22 cellular contexts compared by ENCODE assay signal in the genomic region with DNA sequence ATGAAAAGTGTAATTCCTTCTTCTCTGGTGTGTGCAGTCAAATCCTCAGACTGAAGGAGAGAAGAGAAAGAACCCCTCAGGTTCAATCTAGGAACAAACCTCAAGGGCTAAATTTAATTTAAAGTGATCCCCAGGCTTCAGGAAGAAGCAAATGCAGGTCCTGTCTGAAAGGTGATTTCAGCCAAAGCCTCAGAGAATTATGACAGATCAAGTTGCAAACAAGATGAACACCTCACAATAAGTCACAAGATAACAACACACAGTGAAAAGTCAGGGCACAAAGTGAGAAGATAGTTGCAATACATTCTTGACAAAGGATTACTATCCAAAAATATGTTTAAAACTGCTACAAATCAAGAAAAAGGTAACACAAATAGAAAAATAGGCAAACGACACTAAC. TPM values are rescaled to one million over a fixed set of nuclear protein-coding genes. Genes with fewer than 3 reads are reported as not detected.
A peak's percentile ranks its signal among the peaks of the same experiment; 100 is the strongest.
DNase-seq lines count a peak whose midpoint lies in the region; ATAC-seq and TF ChIP-seq lines count a peak whose summit lies in the region.
"Had no signal": no experiment of that assay in that cellular context is flagged by ENCODE, and none has a peak within 500 bp of the region (broad histone marks: within the 10 kb centered on the region; RNA-seq: fewer than 3 reads in every experiment).

No MANE protein-coding gene starts in this region.

- intact Hi-C loops in left ventricle myocardium inferior (cut with micrococcal nuclease) (no loop called here), cardiac septum (cut with DNase I) (no loop called here), ovary (cut with DNase I) (no loop called here), testis (cut with DNase I; ENCODE audit: low total_unique reads) (no loop called here)

- TF ChIP-seq POLR2A in ovary (IDR thresholded peaks at IDR 0.05), result no peak
- TF ChIP-seq POLR2A in testis (IDR thresholded peaks at IDR 0.05), result no peak

- peak overlapping the region; percentile 84 for H3K27ac ChIP-seq in left ventricle myocardium inferior (replicated peaks)
- H3K27ac ChIP-seq in ovary, result peak overlapping the region; percentile 9 to 61
- H3K27ac ChIP-seq in testis, result peak overlapping the region; percentile 35 to 69
- H3K27ac ChIP-seq: RWPE1 had no signal

- TF ChIP-seq EP300 in ovary (IDR thresholded peaks at IDR 0.05), result no peak

- H3K27me3 ChIP-seq in left ventricle myocardium inferior (ENCODE audit: low read depth), result no peaks in the 10 kb centered on the region
- no peaks in the 10 kb centered on the region for H3K27me3 ChIP-seq in ovary
- H3K27me3 ChIP-seq in testis, result no peaks in the 10 kb centered on the region

- ATAC-seq in HG02973 (IDR thresholded peaks at IDR 0.05; ENCODE audit: unreplicated experiment), result no peak

- peaks cover 20% of the 10 kb centered on the region for H3K36me3 ChIP-seq in left ventricle myocardium inferior
- H3K36me3 ChIP-seq in ovary, result no peaks in the 10 kb centered on the region
- H3K36me3 ChIP-seq in testis (ENCODE audit: low read depth, missing control alignments), result no peaks in the 10 kb centered on the region

- 71 to 74% (median 74%) methylated on average over 1 of the region's 1 CpG for WGBS in ovary, 3 donors
- WGBS in testis, 2 donors, result 45 to 59% methylated on average over 1 of the region's 1 CpG

- DNase-seq in left ventricle myocardium inferior, result no peak
- no peak for DNase-seq in cardiac septum (ENCODE audit: low spot score)
- DNase-seq in ovary, result no peak
- no peak for DNase-seq in testis
- no peak for DNase-seq in GF-D8 (lab: John Stamatoyannopoulos, UW)
- DNase-seq in NCI-H2081 treated with DMSO at 0.1 percent for 48 hours (lab: John Stamatoyannopoulos, UW), result no peak
- DNase-seq: Calu3, DMS79 treated with DMSO at 0.1 percent for 48 hours, H7, NCI-H1048, NCI-H1417 treated with DMSO at 0.1 percent for 48 hours, NCI-H1694 treated with DMSO at 0.1 percent for 48 hours, NCI-H2081, NCI-H2171, NCI-H226, NCI-H510A, NCI-H69, SHP77 treated with DMSO at 0.1 percent for 48 hours had no signal

- peaks cover 35% of the 10 kb centered on the region for H3K4me1 ChIP-seq in left ventricle myocardium inferior
- H3K4me1 ChIP-seq in ovary (ENCODE audit: insufficient read depth), result peaks cover 4% of the 10 kb centered on the region
- H3K4me1 ChIP-seq in testis, result peaks cover 27% of the 10 kb centered on the region

- H3K9me3 ChIP-seq in left ventricle myocardium inferior (replicated peaks) (no peaks in the 10 kb centered on the region), ovary (no peaks in the 10 kb centered on the region), testis (no peaks in the 10 kb centered on the region)

- H3K4me3 ChIP-seq in left ventricle myocardium inferior (no peak overlapping the region), ovary (no peak overlapping the region), testis (no peak overlapping the region)

- TF ChIP-seq CTCF in left ventricle myocardium inferior (IDR thresholded peaks at IDR 0.05; ENCODE audit: borderline replicate concordance) (no peak), ovary (IDR thresholded peaks at IDR 0.05) (no peak), testis (IDR thresholded peaks at IDR 0.05) (no peak)

RNA-seq across cellular contexts. Expression of a gene that starts 11.8 kb away (rescaled TPM):
- total RNA-seq in left ventricle myocardium inferior (not detected), cardiac septum (not detected), ovary (not detected), testis (1 to 10 TPM; 3.5 to 4.0 TPM)
- polyA plus RNA-seq in ovary (under 1 TPM in 1 of 2 donors, not detected in 1; 0.17 TPM), testis (ENCODE audit: insufficient read depth, low read depth, low replicate concordance) (11.2 TPM)
- total RNA-seq: Calu3, H7, HT-29 had no signal

RNA-seq across cellular contexts. Expression of a gene that starts 23.4 kb away (rescaled TPM):
- total RNA-seq in left ventricle myocardium inferior (2.3 TPM), cardiac septum (0.89 TPM), ovary (under 1 TPM in 5 of 7 donors, not detected in 2; 0.10 to 0.46 (median 0.15) TPM), testis (1 to 10 TPM in 1 of 2 donors, under 1 TPM in 1; 0.81 to 1.5 TPM)
- polyA plus RNA-seq in ovary (under 1 TPM; 0.07 to 0.42 TPM), testis (ENCODE audit: insufficient read depth, low read depth, low replicate concordance) (0.28 TPM)
- total RNA-seq: A172 had no signal

RNA-seq across cellular contexts. Expression of a gene that starts 27.3 kb away (rescaled TPM):
- total RNA-seq in left ventricle myocardium inferior (36.5 TPM), cardiac septum (32.5 TPM), ovary (100 to 1,000 TPM in 2 of 7 donors, 10 to 100 TPM in 5; 44.1 to 109 (median 97.2) TPM), testis (100 to 1,000 TPM in 1 of 2 donors, 10 to 100 TPM in 1; 79.8 to 109 TPM)
- polyA plus RNA-seq in ovary (10 to 100 TPM; 66.2 to 73.4 TPM), testis (ENCODE audit: insufficient read depth, low read depth, low replicate concordance) (71.6 TPM)

RNA-seq across cellular contexts. Expression of a gene that starts 34.9 kb away (rescaled TPM):
- total RNA-seq in left ventricle myocardium inferior, result 86.7 TPM
- total RNA-seq in cardiac septum, result 80.2 TPM
- 100 to 1,000 TPM in 5 of 7 donors, 10 to 100 TPM in 2; 88.7 to 143 (median 109) TPM for total RNA-seq in ovary
- polyA plus RNA-seq in ovary, result 100 to 1,000 TPM; 133 to 145 TPM
- 10 to 100 TPM; 28.1 to 46.7 TPM for total RNA-seq in testis
- 59.1 TPM for polyA plus RNA-seq in testis (ENCODE audit: insufficient read depth, low read depth, low replicate concordance)

RNA-seq across cellular contexts. Expression of a gene that starts 37.2 kb away (rescaled TPM):
- 9.3 TPM for total RNA-seq in left ventricle myocardium inferior
- 10.3 TPM for total RNA-seq in cardiac septum
- total RNA-seq in ovary, result 10 to 100 TPM in 6 of 7 donors, 1 to 10 TPM in 1; 7.0 to 32.9 (median 20.4) TPM
- polyA plus RNA-seq in ovary, result 10 to 100 TPM; 10.5 to 16.4 TPM
- 10 to 100 TPM; 60.7 to 64.7 TPM for total RNA-seq in testis
- polyA plus RNA-seq in testis (ENCODE audit: insufficient read depth, low read depth, low replicate concordance), result 134 TPM
